Comparison of ENCODE assay signal across 21 cellular contexts in genomic region chr1:97143236-97143882, GRCh38.
DNase-seq lines count a peak whose midpoint lies in the region; ATAC-seq, FAIRE-seq and TF ChIP-seq lines count a peak whose summit lies in the region.
"Had no signal": no experiment of that assay in that cellular context is flagged by ENCODE, and none has a peak within 500 bp of the region (broad histone marks: within the 10 kb centered on the region; RNA-seq: fewer than 3 reads in every experiment).

No MANE protein-coding gene starts in this region.

- TF ChIP-seq RAD21 in A549 (conservative IDR thresholded peaks at IDR 0.05 in 1 of 2, IDR thresholded peaks at IDR 0.05 in 1 of 2): no peak

- ATAC-seq in A549 (peak in 1 of 2 experiments; percentile 50; a peak in 1 of 6 replicates), right lobe of liver (no peak), HG02840 (IDR thresholded peaks at IDR 0.05; ENCODE audit: low FRiP score, unreplicated experiment) (no peak)
- ATAC-seq: activated T-helper 17 cell treated with anti-CD3 and anti-CD28 coated beads, Interleukin-2, amount 50 U/mL, for 72 hours; GM12878; stimulated activated naive CD8-positive, alpha-beta T cell treated with anti-CD3 and anti-CD28 coated beads, Interleukin-15, amount 100 ng/mL, for 72 hours had no signal

- H3K4me1 ChIP-seq in A549 (peaks cover 24% of the 10 kb centered on the region), SJCRH30 (no peaks in the 10 kb centered on the region), right lobe of liver (no peaks in the 10 kb centered on the region)
- H3K4me1 ChIP-seq: parathyroid adenoma had no signal

- CTCF ChIA-PET in A549 (lab: Yijun Ruan, JAX): no interaction called here

- POLR2A ChIA-PET in A549 (lab: Yijun Ruan, JAX): no interaction called here

- WGBS in A549 (ENCODE audit: missing lambda C conversion rate): 50% methylated on average over 2 of the region's 2 CpGs
- WGBS in right lobe of liver (ENCODE audit: insufficient coverage, low coverage, low lambda C conversion rate, missing lambda C conversion rate): 96% methylated on average over 2 of the region's 2 CpGs

- peak overlapping the region; percentile 65 for H3K4me2 ChIP-seq in A549

- TF ChIP-seq POLR2A in A549 (IDR thresholded peaks at IDR 0.05; ENCODE audit: low read length): no peak
- no peak for TF ChIP-seq POLR2A in right lobe of liver (IDR thresholded peaks at IDR 0.05)

- H3K9me3 ChIP-seq in A549: no peaks in the 10 kb centered on the region
- no peaks in the 10 kb centered on the region for H3K9me3 ChIP-seq in SJCRH30 (replicated peaks)
- no peaks in the 10 kb centered on the region for H3K9me3 ChIP-seq in right lobe of liver
- H3K9me3 ChIP-seq: upper lobe of left lung had no signal

- FAIRE-seq in A549 (lab: Jason Lieb, UNC): no peak
- FAIRE-seq: A204.1, GM12878 had no signal

- H3K36me3 ChIP-seq in SJCRH30 (no peaks in the 10 kb centered on the region), right lobe of liver (no peaks in the 10 kb centered on the region)

- TF ChIP-seq EP300 in A549 (IDR thresholded peaks at IDR 0.05): no peak

- H3K27me3 ChIP-seq in SJCRH30: no peaks in the 10 kb centered on the region
- H3K27me3 ChIP-seq in right lobe of liver: no peaks in the 10 kb centered on the region
- H3K27me3 ChIP-seq: upper lobe of left lung had no signal

- DNase-seq in A549 (ENCODE audit: low read depth in 1 of 2, low spot score in 1 of 2) (no peak), HT1080 (ENCODE audit: low read depth) (peak; percentile 37), astrocyte of the cerebellum (ENCODE audit: low read depth) (peak; percentile 18), iris pigment epithelial cell (ENCODE audit: low read depth) (peak; percentile 58), inferior parietal cortex (ENCODE audit: extremely low spot score) (no peak), SJCRH30 (no peak), right lobe of liver (no peak)
- DNase-seq: activated CD4-positive, alpha-beta T cell treated with anti-CD3 and anti-CD28 coated beads for 48 hours; C1 segment of cervical spinal cord; effector memory CD4-positive, alpha-beta T cell; GOT3; NCI-H187 treated with DMSO at 0.1 percent for 48 hours; NCI-H446; stimulated activated CD4-positive, alpha-beta T cell treated with anti-CD3 and anti-CD28 coated beads, Interleukin-2, amount 100 ng/mL, for 24 hours; stimulated activated naive CD8-positive, alpha-beta T cell treated with anti-CD3 and anti-CD28 coated beads, Interleukin-15, amount 100 ng/mL, for 72 hours; upper lobe of left lung had no signal

- H3K27ac ChIP-seq in A549 (peak overlapping the region; percentile 46 to 73; a peak in 4 of 6 replicates), SJCRH30 (no peak overlapping the region), right lobe of liver (no peak overlapping the region)
- H3K27ac ChIP-seq: parathyroid adenoma, upper lobe of left lung had no signal

- intact Hi-C loops in right lobe of liver (cut with DNase I): no loop called here

- in situ Hi-C loops in astrocyte of the cerebellum (cut with HindIII; ENCODE audit: low sequenced_read_pairs): no loop called here

- H3K4me3 ChIP-seq in A549 (no peak overlapping the region), astrocyte of the cerebellum (ENCODE audit: low read depth, low read length) (no peak overlapping the region), SJCRH30 (no peak overlapping the region), right lobe of liver (no peak overlapping the region)
- H3K4me3 ChIP-seq: GM12878, upper lobe of left lung had no signal

- no peak for TF ChIP-seq CTCF in A549 (IDR thresholded peaks at IDR 0.05)
- no peak for TF ChIP-seq CTCF in astrocyte of the cerebellum (IDR thresholded peaks at IDR 0.05; ENCODE audit: low read depth, low read length, missing control alignments)
- no peak for TF ChIP-seq CTCF in right lobe of liver (IDR thresholded peaks at IDR 0.05)

TF ChIP-seq in A549, 52 proteins besides CTCF, POLR2A, EP300 and RAD21:
- peak; percentile 55; the same call in 1 of the 2 replicates for TF ChIP-seq JUNB (IDR thresholded peaks at IDR 0.05)
- TF ChIP-seq KDM1A (IDR thresholded peaks at IDR 0.05; ENCODE audit: low read depth): no peak
- TF ChIP-seq ZNF302 (CRISPR knock-in tag; IDR thresholded peaks at IDR 0.05): no peak
- no peak for TF ChIP-seq HOXA7 (CRISPR knock-in tag; IDR thresholded peaks at IDR 0.05)
- TF ChIP-seq FOSL2 (IDR thresholded peaks at IDR 0.05): no peak
- TF ChIP-seq FOSL2 (CRISPR knock-in tag; IDR thresholded peaks at IDR 0.05): peak; percentile 63
- TF ChIP-seq, protein P1, sequence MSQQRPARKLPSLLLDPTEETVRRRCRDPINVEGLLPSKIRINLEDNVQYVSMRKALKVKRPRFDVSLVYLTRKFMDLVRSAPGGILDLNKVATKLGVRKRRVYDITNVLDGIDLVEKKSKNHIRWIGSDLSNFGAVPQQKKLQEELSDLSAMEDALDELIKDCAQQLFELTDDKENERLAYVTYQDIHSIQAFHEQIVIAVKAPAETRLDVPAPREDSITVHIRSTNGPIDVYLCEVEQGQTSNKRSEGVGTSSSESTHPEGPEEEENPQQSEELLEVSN (IDR thresholded peaks at IDR 0.05; ENCODE audit: borderline replicate concordance, low read depth): no peak
- no peak for TF ChIP-seq BCL3 (IDR thresholded peaks at IDR 0.05)
- no peak for TF ChIP-seq HES2 (IDR thresholded peaks at IDR 0.05)
- TF ChIP-seq EHMT2 (IDR thresholded peaks at IDR 0.05; ENCODE audit: low read depth): no peak

Comparison
In these comparisons a context has a peak if more than half of its experiments do, and no peak if none do; other contexts are left out.
1. DNase-seq: peak in HT1080 (single experiment), astrocyte of the cerebellum (single experiment) and iris pigment epithelial cell (single experiment); none in A549 (0 of 2), inferior parietal cortex (single experiment), SJCRH30 (0 of 2) and right lobe of liver (0 of 3).
2. H3K27ac ChIP-seq: peak in A549 (2 of 2); none in SJCRH30 (single experiment) and right lobe of liver (0 of 3).